In genomic region chr2:136116111-136116812, GRCh38 we compare ENCODE assay signal across 9 cellular contexts. TPM values are rescaled to one million over a fixed set of nuclear protein-coding genes. Genes with fewer than 3 reads are reported as not detected.
DNase-seq lines count a peak whose midpoint lies in the region; FAIRE-seq and TF ChIP-seq lines count a peak whose summit lies in the region.
"Had no signal": no experiment of that assay in that cellular context is flagged by ENCODE, and none has a peak within 500 bp of the region (broad histone marks: within the 10 kb centered on the region; RNA-seq: fewer than 3 reads in every experiment).

No MANE protein-coding gene starts in this region.

- in situ Hi-C loops in transverse colon (cut with MboI; ENCODE audit: low pct_ligation_motif_present in 1 of 4, low pct_unique_long_range_greater_than_20kb in 1 of 4, low sequenced_read_pairs in 3 of 4) = no loop called here

- no peaks in the 10 kb centered on the region for H3K9me3 Mint-ChIP-seq in nephron

- H3K4me3 ChIP-seq in Jurkat, Clone E6-1 (ENCODE audit: low read length) = peak overlapping the region; percentile 92
- peak overlapping the region; percentile 83 for H3K4me3 ChIP-seq in effector memory CD4-positive, alpha-beta T cell (ENCODE audit: insufficient read depth, low read depth, low read length, poor library complexity, severe bottlenecking)
- H3K4me3 ChIP-seq in transverse colon = peak overlapping the region; percentile 30 to 62 (median 34)

- peaks cover 20% of the 10 kb centered on the region for H3K4me1 ChIP-seq in effector memory CD4-positive, alpha-beta T cell (ENCODE audit: control insufficient read depth, insufficient read depth, low read length, poor library complexity, severe bottlenecking)
- peaks cover 8 to 42% (median 23%) of the 10 kb centered on the region in 4 donors for H3K4me1 ChIP-seq in transverse colon

- no peaks in the 10 kb centered on the region for H3K27me3 ChIP-seq in effector memory CD4-positive, alpha-beta T cell (replicated peaks; ENCODE audit: control insufficient read depth, insufficient read depth, low read length, poor library complexity, severe bottlenecking)
- H3K27me3 ChIP-seq in transverse colon = peaks cover 78% of the 10 kb centered on the region

- peak overlapping the region; percentile 95 for H3K27ac ChIP-seq in effector memory CD4-positive, alpha-beta T cell (ENCODE audit: insufficient read depth, low read length, poor library complexity, severe bottlenecking)
- H3K27ac ChIP-seq in transverse colon = peak overlapping the region; percentile 42 to 84 (median 75)
- H3K27ac ChIP-seq: 22Rv1 had no signal

- WGBS in transverse colon (ENCODE audit: low coverage in 1 of 2), 2 donors = 0 to 1% methylated on average over 9 to 30 of the region's 30 CpGs

- intact Hi-C loops in transverse colon (cut with DNase I; ENCODE audit: low total_unique reads) = no loop called here

- no peak for TF ChIP-seq EP300 in transverse colon (IDR thresholded peaks at IDR 0.05; ENCODE audit: low read depth)

- H3K4me3 Mint-ChIP-seq in nephron = peak overlapping the region; percentile 83 to 92 (median 85)

- no peak for FAIRE-seq in RCC 7860 (lab: Jason Lieb, UNC)

- DNase-seq in DMS 273 (lab: John Stamatoyannopoulos, UW; ENCODE audit: unreplicated experiment) (peak; percentile 59), DMS 273 treated with DMSO at 0.1 percent for 48 hours (lab: John Stamatoyannopoulos, UW) (no peak), transverse colon (peak; percentile 60), RCC 7860 (ENCODE audit: low spot score) (no peak)
- DNase-seq in Jurkat, Clone E6-1 (ENCODE audit: low read depth, low spot score) = peak; percentile 88
- DNase-seq in activated CD4-positive, alpha-beta T cell treated with anti-CD3 and anti-CD28 coated beads for 48 hours = peak; percentile 69
- peak; percentile 63 to 75 (median 72) for DNase-seq in effector memory CD4-positive, alpha-beta T cell

- peak; percentile 23 for TF ChIP-seq POLR2A in transverse colon (IDR thresholded peaks at IDR 0.05)

- H3K36me3 ChIP-seq in effector memory CD4-positive, alpha-beta T cell (ENCODE audit: control insufficient read depth, insufficient read depth, low read length) = peaks cover 33% of the 10 kb centered on the region
- H3K36me3 ChIP-seq in transverse colon = peaks cover 0 to 7% (median 0%) of the 10 kb centered on the region in 4 donors

- TF ChIP-seq CTCF in nephron (IDR thresholded peaks at IDR 0.05; ENCODE audit: unreplicated experiment in 3 of 3) (no peak), transverse colon (IDR thresholded peaks at IDR 0.05) (no peak)

- H3K9me3 ChIP-seq in effector memory CD4-positive, alpha-beta T cell (ENCODE audit: control insufficient read depth, low read length) = no peaks in the 10 kb centered on the region
- H3K9me3 ChIP-seq in transverse colon = no peaks in the 10 kb centered on the region

- peaks cover 63% of the 10 kb centered on the region for H3K4me1 Mint-ChIP-seq in nephron

- peaks cover 73% of the 10 kb centered on the region for H3K27me3 Mint-ChIP-seq in nephron (ENCODE audit: low read depth)

- H3K36me3 Mint-ChIP-seq in nephron (ENCODE audit: low read depth) = peaks cover 22% of the 10 kb centered on the region

- H3K27ac Mint-ChIP-seq in nephron = no peak overlapping the region

RNA-seq across cellular contexts. Expression of gene CXCR4, which starts 1.7 kb away (rescaled TPM):
- polyA plus RNA-seq in Jurkat, Clone E6-1 (2012; ENCODE audit: insufficient read depth, insufficient read length) = 181 TPM
- 10 to 100 TPM in 3 of 4 donors, 1 to 10 TPM in 1; 9.6 to 62.7 (median 27.0) TPM for total RNA-seq in transverse colon

Comparison
In these comparisons a context has a peak if more than half of its experiments do, and no peak if none do; other contexts are left out.
1. DNase-seq: peak in DMS 273 (single experiment), Jurkat, Clone E6-1 (single experiment), activated CD4-positive, alpha-beta T cell treated with anti-CD3 and anti-CD28 coated beads for 48 hours (single experiment), effector memory CD4-positive, alpha-beta T cell (3 of 3) and transverse colon (single experiment); none in DMS 273 treated with DMSO at 0.1 percent for 48 hours (single experiment) and RCC 7860 (single experiment).
2. H3K4me3 ChIP-seq: peak in every context shown above with its lines; median percentile 92 in Jurkat, Clone E6-1; 83 in effector memory CD4-positive, alpha-beta T cell; 34 in transverse colon.